Comparison of ENCODE assay signal across 1 cellular context in genomic region chr17:72123964-72124791, GRCh38.
A peak's percentile ranks its signal among the peaks of the same experiment; 100 is the strongest.
TF ChIP-seq lines count a peak whose summit lies in the region.

No MANE protein-coding gene starts in this region.

TF ChIP-seq in HepG2, 621 proteins besides CTCF, POLR2A, EP300 and RAD21 (continued from another document and continues in another):
- TF ChIP-seq, protein P1, sequence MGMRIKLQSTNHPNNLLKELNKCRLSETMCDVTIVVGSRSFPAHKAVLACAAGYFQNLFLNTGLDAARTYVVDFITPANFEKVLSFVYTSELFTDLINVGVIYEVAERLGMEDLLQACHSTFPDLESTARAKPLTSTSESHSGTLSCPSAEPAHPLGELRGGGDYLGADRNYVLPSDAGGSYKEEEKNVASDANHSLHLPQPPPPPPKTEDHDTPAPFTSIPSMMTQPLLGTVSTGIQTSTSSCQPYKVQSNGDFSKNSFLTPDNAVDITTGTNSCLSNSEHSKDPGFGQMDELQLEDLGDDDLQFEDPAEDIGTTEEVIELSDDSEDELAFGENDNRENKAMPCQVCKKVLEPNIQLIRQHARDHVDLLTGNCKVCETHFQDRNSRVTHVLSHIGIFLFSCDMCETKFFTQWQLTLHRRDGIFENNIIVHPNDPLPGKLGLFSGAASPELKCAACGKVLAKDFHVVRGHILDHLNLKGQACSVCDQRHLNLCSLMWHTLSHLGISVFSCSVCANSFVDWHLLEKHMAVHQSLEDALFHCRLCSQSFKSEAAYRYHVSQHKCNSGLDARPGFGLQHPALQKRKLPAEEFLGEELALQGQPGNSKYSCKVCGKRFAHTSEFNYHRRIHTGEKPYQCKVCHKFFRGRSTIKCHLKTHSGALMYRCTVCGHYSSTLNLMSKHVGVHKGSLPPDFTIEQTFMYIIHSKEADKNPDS (CRISPR knock-in tag; IDR thresholded peaks at IDR 0.05) = no peak
- TF ChIP-seq ZNF589 (CRISPR knock-in tag; conservative IDR thresholded peaks at IDR 0.05) = no peak
- TF ChIP-seq TAF15 (IDR thresholded peaks at IDR 0.05; ENCODE audit: low read depth, low read length, poor library complexity, severe bottlenecking) = peak; percentile 37
- TF ChIP-seq ZNF501 (CRISPR knock-in tag; IDR thresholded peaks at IDR 0.05) = peak; percentile 30; the same call in 1 of the 2 replicates
- no peak for TF ChIP-seq ARID3A (IDR thresholded peaks at IDR 0.05; ENCODE audit: low read depth, low read length)
- TF ChIP-seq NR3C1 (CRISPR knock-in tag; IDR thresholded peaks at IDR 0.05) = no peak
- no peak for TF ChIP-seq HNF1B (CRISPR knock-in tag; IDR thresholded peaks at IDR 0.05)
- 0 out of 2 replicates have a peak, but pooled peaks have one; percentile 16 for TF ChIP-seq NFAT5 (CRISPR knock-in tag; IDR thresholded peaks at IDR 0.05)
- TF ChIP-seq PHF8 (CRISPR knock-in tag; IDR thresholded peaks at IDR 0.05) = no peak
- no peak for TF ChIP-seq NKX3-1 (CRISPR knock-in tag; IDR thresholded peaks at IDR 0.05)
- no peak for TF ChIP-seq ZNF234 (CRISPR knock-in tag; conservative IDR thresholded peaks at IDR 0.05)
- no peak; the same call in 1 of the 2 replicates for TF ChIP-seq POGK (CRISPR knock-in tag; conservative IDR thresholded peaks at IDR 0.05)
- TF ChIP-seq TEAD2 (CRISPR knock-in tag; IDR thresholded peaks at IDR 0.05) = no peak
- no peak for TF ChIP-seq MED1 (CRISPR knock-in tag; IDR thresholded peaks at IDR 0.05)
- TF ChIP-seq ZBTB40 (IDR thresholded peaks at IDR 0.05) = no peak
- TF ChIP-seq ZBTB40 (CRISPR knock-in tag; IDR thresholded peaks at IDR 0.05) = no peak
- no peak for TF ChIP-seq IRF2 (CRISPR knock-in tag; IDR thresholded peaks at IDR 0.05)
- no peak for TF ChIP-seq TAF1 (CRISPR knock-in tag; IDR thresholded peaks at IDR 0.05)
- no peak for TF ChIP-seq BHLHE40 (IDR thresholded peaks at IDR 0.05; ENCODE audit: low read length)
- TF ChIP-seq ZNF101 (CRISPR knock-in tag; IDR thresholded peaks at IDR 0.05; ENCODE audit: borderline replicate concordance, low read depth) = no peak
- TF ChIP-seq KDM4B (CRISPR knock-in tag; IDR thresholded peaks at IDR 0.05) = no peak
- TF ChIP-seq ATM (IDR thresholded peaks at IDR 0.05; ENCODE audit: borderline replicate concordance) = no peak
- no peak for TF ChIP-seq ARHGAP35 (CRISPR knock-in tag; IDR thresholded peaks at IDR 0.05; ENCODE audit: borderline replicate concordance)
- TF ChIP-seq FOXJ3 (CRISPR knock-in tag; IDR thresholded peaks at IDR 0.05; ENCODE audit: borderline replicate concordance) = no peak
- TF ChIP-seq, protein P2, sequence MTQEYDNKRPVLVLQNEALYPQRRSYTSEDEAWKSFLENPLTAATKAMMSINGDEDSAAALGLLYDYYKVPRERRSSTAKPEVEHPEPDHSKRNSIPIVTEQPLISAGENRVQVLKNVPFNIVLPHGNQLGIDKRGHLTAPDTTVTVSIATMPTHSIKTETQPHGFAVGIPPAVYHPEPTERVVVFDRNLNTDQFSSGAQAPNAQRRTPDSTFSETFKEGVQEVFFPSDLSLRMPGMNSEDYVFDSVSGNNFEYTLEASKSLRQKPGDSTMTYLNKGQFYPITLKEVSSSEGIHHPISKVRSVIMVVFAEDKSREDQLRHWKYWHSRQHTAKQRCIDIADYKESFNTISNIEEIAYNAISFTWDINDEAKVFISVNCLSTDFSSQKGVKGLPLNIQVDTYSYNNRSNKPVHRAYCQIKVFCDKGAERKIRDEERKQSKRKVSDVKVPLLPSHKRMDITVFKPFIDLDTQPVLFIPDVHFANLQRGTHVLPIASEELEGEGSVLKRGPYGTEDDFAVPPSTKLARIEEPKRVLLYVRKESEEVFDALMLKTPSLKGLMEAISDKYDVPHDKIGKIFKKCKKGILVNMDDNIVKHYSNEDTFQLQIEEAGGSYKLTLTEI (CRISPR knock-in tag; conservative IDR thresholded peaks at IDR 0.05) = no peak
- TF ChIP-seq ONECUT2 (CRISPR knock-in tag; IDR thresholded peaks at IDR 0.05) = no peak
- peak; percentile 95 for TF ChIP-seq PRPF4 (IDR thresholded peaks at IDR 0.05; ENCODE audit: low read depth, low read length, poor library complexity, severe bottlenecking)
- TF ChIP-seq ZNF737 (CRISPR knock-in tag; IDR thresholded peaks at IDR 0.05; ENCODE audit: borderline replicate concordance) = no peak
- TF ChIP-seq ZNF7 (CRISPR knock-in tag; IDR thresholded peaks at IDR 0.05) = no peak
- TF ChIP-seq RFXAP (CRISPR knock-in tag; IDR thresholded peaks at IDR 0.05; ENCODE audit: borderline replicate concordance) = no peak
- 0 out of 2 replicates have a peak, but pooled peaks have one; percentile 58 for TF ChIP-seq ZNF773 (CRISPR knock-in tag; IDR thresholded peaks at IDR 0.05; ENCODE audit: borderline replicate concordance)
- no peak for TF ChIP-seq THYN1 (CRISPR knock-in tag; IDR thresholded peaks at IDR 0.05; ENCODE audit: borderline replicate concordance, low read depth)
- TF ChIP-seq SRSF4 (IDR thresholded peaks at IDR 0.05; ENCODE audit: low read depth, low read length, poor library complexity, severe bottlenecking) = no peak
- TF ChIP-seq GATAD1 (CRISPR knock-in tag; IDR thresholded peaks at IDR 0.05) = no peak
- TF ChIP-seq ZNF780A (CRISPR knock-in tag; IDR thresholded peaks at IDR 0.05) = no peak
- no peak for TF ChIP-seq DMAP1 (CRISPR knock-in tag; IDR thresholded peaks at IDR 0.05)
- no peak for TF ChIP-seq ZNF660 (CRISPR knock-in tag; IDR thresholded peaks at IDR 0.05; ENCODE audit: borderline replicate concordance, low read depth)
- no peak for TF ChIP-seq FLYWCH1 (CRISPR knock-in tag; IDR thresholded peaks at IDR 0.05)
- no peak for TF ChIP-seq HNRNPUL1 (IDR thresholded peaks at IDR 0.05; ENCODE audit: low read depth, low read length)
